Comparison of ENCODE assay signal across 1 cellular context in genomic region chr20:5688431-5688972, GRCh38.
TF ChIP-seq lines count a peak whose summit lies in the region.

No MANE protein-coding gene starts in this region.

TF ChIP-seq in HepG2, 621 proteins besides CTCF, POLR2A, EP300 and RAD21 (continued from another document):
- TF ChIP-seq DMTF1 (CRISPR knock-in tag; IDR thresholded peaks at IDR 0.05): no peak
- peak; percentile 44; the same call in 1 of the 2 replicates for TF ChIP-seq MED1 (CRISPR knock-in tag; IDR thresholded peaks at IDR 0.05)
- TF ChIP-seq THRA (CRISPR knock-in tag; IDR thresholded peaks at IDR 0.05; ENCODE audit: borderline replicate concordance): peak; percentile 85; the same call in 1 of the 2 replicates
- TF ChIP-seq MXD1 (CRISPR knock-in tag; IDR thresholded peaks at IDR 0.05): peak; percentile 69; the same call in 1 of the 2 replicates
- no peak for TF ChIP-seq ZNF777 (CRISPR knock-in tag; IDR thresholded peaks at IDR 0.05)
- 0 out of 2 replicates have a peak, but pooled peaks have one; percentile 32 for TF ChIP-seq DNMT1 (CRISPR knock-in tag; IDR thresholded peaks at IDR 0.05)
- TF ChIP-seq CEBPG (CRISPR knock-in tag; IDR thresholded peaks at IDR 0.05): no peak
- TF ChIP-seq ZNF598 (CRISPR knock-in tag; IDR thresholded peaks at IDR 0.05; ENCODE audit: borderline replicate concordance): no peak
- no peak for TF ChIP-seq HNF4A (CRISPR knock-in tag; IDR thresholded peaks at IDR 0.05)
- TF ChIP-seq ZSCAN22 (CRISPR knock-in tag; IDR thresholded peaks at IDR 0.05): no peak
- TF ChIP-seq ZNF687 (CRISPR knock-in tag; IDR thresholded peaks at IDR 0.05): peak; percentile 74
- TF ChIP-seq MED8 (CRISPR knock-in tag; IDR thresholded peaks at IDR 0.05; ENCODE audit: insufficient replicate concordance): no peak
- TF ChIP-seq ARID5B (CRISPR knock-in tag; IDR thresholded peaks at IDR 0.05): peak; percentile 30; the same call in 1 of the 2 replicates
- 0 out of 2 replicates have a peak, but pooled peaks have one; percentile 1 for TF ChIP-seq ZNF761 (CRISPR knock-in tag; conservative IDR thresholded peaks at IDR 0.05)
- TF ChIP-seq KLF9 (CRISPR knock-in tag; IDR thresholded peaks at IDR 0.05; ENCODE audit: low read depth): no peak
- no peak for TF ChIP-seq PHF21A (CRISPR knock-in tag; IDR thresholded peaks at IDR 0.05)
- TF ChIP-seq HOXD1 (CRISPR knock-in tag; IDR thresholded peaks at IDR 0.05): no peak
- no peak for TF ChIP-seq SNRNP70 (IDR thresholded peaks at IDR 0.05; ENCODE audit: low read depth, low read length)
- TF ChIP-seq ZSCAN29 (CRISPR knock-in tag; conservative IDR thresholded peaks at IDR 0.05): no peak
- TF ChIP-seq MXD4 (CRISPR knock-in tag; IDR thresholded peaks at IDR 0.05): no peak
- no peak for TF ChIP-seq GABPA (IDR thresholded peaks at IDR 0.05; ENCODE audit: low read depth, low read length)
- TF ChIP-seq GABPA (CRISPR knock-in tag; IDR thresholded peaks at IDR 0.05; ENCODE audit: low read depth): peak; percentile 73
- no peak for TF ChIP-seq NCOR1 (IDR thresholded peaks at IDR 0.05; ENCODE audit: borderline replicate concordance, low read length)
- TF ChIP-seq ZNF280B (CRISPR knock-in tag; IDR thresholded peaks at IDR 0.05; ENCODE audit: borderline replicate concordance): 0 out of 2 replicates have a peak, but pooled peaks have one; percentile 24
- TF ChIP-seq BRCA1 (CRISPR knock-in tag; IDR thresholded peaks at IDR 0.05): no peak
- TF ChIP-seq GPBP1L1 (CRISPR knock-in tag; IDR thresholded peaks at IDR 0.05): no peak
- no peak for TF ChIP-seq KLF16 (CRISPR knock-in tag; IDR thresholded peaks at IDR 0.05)
